8 cellular contexts compared by ENCODE assay signal in genomic region chr1:48817505-48818114, GRCh38. TPM values are rescaled to one million over a fixed set of nuclear protein-coding genes. Genes with fewer than 3 reads are reported as not detected.
A peak's percentile ranks its signal among the peaks of the same experiment; 100 is the strongest.
DNase-seq lines count a peak whose midpoint lies in the region; ATAC-seq, FAIRE-seq and TF ChIP-seq lines count a peak whose summit lies in the region.

No MANE protein-coding gene starts in this region.

- H3K4me1 ChIP-seq in DOHH2 (ENCODE audit: control insufficient read depth, low read length) (no peaks in the 10 kb centered on the region), H1 (replicated peaks in 1 of 4; ENCODE audit: control insufficient read depth in 3 of 4, insufficient read depth in 4 of 4, low read length in 3 of 4) (no peaks in the 10 kb centered on the region)

- TF ChIP-seq RAD21 in H1 (IDR thresholded peaks at IDR 0.05 in 1 of 2, conservative IDR thresholded peaks at IDR 0.05 in 1 of 2; ENCODE audit: low read depth in 2 of 2, low read length in 2 of 2) = peak; percentile 88 to 92

- H4K91ac ChIP-seq in H1 (replicated peaks; ENCODE audit: insufficient read length, low read length) = peak overlapping the region; percentile 87

- POLR2A ChIA-PET in H1 (lab: Charles Lee; ENCODE audit: partially characterized antibody) = no interaction called here

- CTCF ChIA-PET in H1 (lab: Charles Lee; ENCODE audit: partially characterized antibody) = interaction anchor here (0.7 to 1.8 kb wide), 28 partner anchors 9 to 1397 kb away, joined by 3 to 18 read pairs (median 4); no protein-coding TSS in a partner anchor

- no peak overlapping the region for H2BK12ac ChIP-seq in H1 (ENCODE audit: low read depth, low read length)

- H3K9ac ChIP-seq in H1 (replicated peaks in 1 of 4; ENCODE audit: extremely low read depth in 1 of 4, low read depth in 3 of 4, low read length in 3 of 4) = no peak overlapping the region

- H3K27me3 ChIP-seq in DOHH2 (ENCODE audit: control insufficient read depth, low read length) = no peaks in the 10 kb centered on the region
- H3K27me3 ChIP-seq in H1 (replicated peaks in 1 of 4; ENCODE audit: control insufficient read depth in 3 of 4, extremely low read depth in 1 of 4, insufficient read depth in 3 of 4, low read length in 3 of 4) = no peaks in the 10 kb centered on the region

- H3K14ac ChIP-seq in H1 (ENCODE audit: insufficient read length) = no peak overlapping the region

- no peaks in the 10 kb centered on the region for H3K9me2 ChIP-seq in DOHH2 (replicated peaks; ENCODE audit: control insufficient read depth, low read length)

- no peak overlapping the region for H2BK120ac ChIP-seq in H1 (replicated peaks; ENCODE audit: low read depth, low read length)

- H3K27ac ChIP-seq in DOHH2 (ENCODE audit: low read depth, low read length) (no peak overlapping the region), H1 (ENCODE audit: low read depth, low read length) (no peak overlapping the region)

- H3K4me3 Mint-ChIP-seq in memory B cell = no peak overlapping the region

- H3K9me3 Mint-ChIP-seq in memory B cell = no peaks in the 10 kb centered on the region

- H3K4ac ChIP-seq in H1 (replicated peaks; ENCODE audit: insufficient read length, low read depth, low read length) = no peak overlapping the region

- TF ChIP-seq POLR2A in H1 (IDR thresholded peaks at IDR 0.05; ENCODE audit: control extremely low read depth in 1 of 2, low read depth in 2 of 2, low read length in 2 of 2) = no peak

- no peak overlapping the region for H2AK5ac ChIP-seq in H1 (ENCODE audit: low read depth, low read length)

- no peak overlapping the region for H4K5ac ChIP-seq in H1 (ENCODE audit: insufficient read length, low read depth, low read length)

- FAIRE-seq in RCC 7860 (lab: Jason Lieb, UNC) (no peak), H1 (lab: Jason Lieb, UNC) (peak; percentile 58), urothelium cell line (lab: Jason Lieb, UNC) (peak; percentile 50)

- DNase-seq in HPDE6-E6E7 (ENCODE audit: extremely low spot score) (peak; percentile 21), RCC 7860 (ENCODE audit: low spot score) (peak; percentile 32), H1 (ENCODE audit: low read depth in 1 of 2, low spot score in 2 of 2) (peak; percentile 31 to 76), memory B cell (ENCODE audit: low spot score in 2 of 2) (peak; percentile 42 to 50), urothelium cell line (ENCODE audit: low spot score) (peak; percentile 54)

- 73% methylated on average over 4 of the region's 4 CpGs; no CpG with 5 or more reads in 1 of the 2 experiments for WGBS in H1 (ENCODE audit: extremely low coverage in 1 of 2, insufficient coverage in 1 of 2, insufficient read length in 1 of 2, insufficient replicate concordance in 2 of 2, low coverage in 1 of 2, low lambda C conversion rate in 2 of 2, missing lambda C conversion rate in 1 of 2), 2 experiments

- no peaks in the 10 kb centered on the region for H3K36me3 Mint-ChIP-seq in memory B cell

- H4K20me1 ChIP-seq in DOHH2 (ENCODE audit: control insufficient read depth, insufficient read depth, low read depth, low read length) (no peaks in the 10 kb centered on the region), H1 (replicated peaks in 1 of 2; ENCODE audit: control insufficient read depth in 1 of 2, insufficient read depth in 2 of 2, low read length in 2 of 2) (no peaks in the 10 kb centered on the region)

- H3K23me2 ChIP-seq in H1 (ENCODE audit: low read depth, low read length) = no peaks in the 10 kb centered on the region

- H3F3A ChIP-seq in DOHH2 (ENCODE audit: control insufficient read depth, insufficient read depth) = no peaks in the 10 kb centered on the region

- H3K36me3 ChIP-seq in DOHH2 (ENCODE audit: control insufficient read depth, low read length) (no peaks in the 10 kb centered on the region), H1 (ENCODE audit: control insufficient read depth in 2 of 4, insufficient read depth in 4 of 4, low read length in 3 of 4) (no peaks in the 10 kb centered on the region)

- H3K4me2 ChIP-seq in DOHH2 (ENCODE audit: low read length) = no peak overlapping the region
- H3K4me2 ChIP-seq in H1 (ENCODE audit: insufficient read depth in 1 of 2, low read depth in 2 of 2, low read length in 2 of 2) = no peak overlapping the region

- no peak overlapping the region for H3K56ac ChIP-seq in H1 (replicated peaks; ENCODE audit: insufficient read length, low read depth, low read length)

- H2AFZ ChIP-seq in H1 (ENCODE audit: low read length) = peak overlapping the region; percentile 80; the same call in 1 of the 2 replicates

- no peak overlapping the region for H3K27ac Mint-ChIP-seq in memory B cell

- no peak for TF ChIP-seq EP300 in H1 (IDR thresholded peaks at IDR 0.05; ENCODE audit: borderline replicate concordance in 1 of 2, low read depth in 2 of 2, low read length in 2 of 2)

- peaks cover 7% of the 10 kb centered on the region for H3K4me1 Mint-ChIP-seq in memory B cell

- ATAC-seq in GM19372 (IDR thresholded peaks at IDR 0.05; ENCODE audit: low read depth, unreplicated experiment) (peak; percentile 89), memory B cell (ENCODE audit: low read depth) (peak; percentile 77), HG03457 (IDR thresholded peaks at IDR 0.05; ENCODE audit: unreplicated experiment) (no peak)

- no peak overlapping the region for H3K18ac ChIP-seq in H1 (ENCODE audit: extremely low read depth, low read length)

- H3K23ac ChIP-seq in H1 (ENCODE audit: insufficient read length) = no peak overlapping the region

- TF ChIP-seq CTCF in DOHH2 (IDR thresholded peaks at IDR 0.05; ENCODE audit: low read depth, low read length, poor library complexity, severe bottlenecking) (peak; percentile 64), H1 (IDR thresholded peaks at IDR 0.05; ENCODE audit: control extremely low read depth in 1 of 3, insufficient read depth in 1 of 3, low read depth in 1 of 3, low read length in 3 of 3) (peak; percentile 88 to 93 (median 91))

- no peaks in the 10 kb centered on the region for H3K79me1 ChIP-seq in H1 (ENCODE audit: low read depth, low read length)

- H2BK20ac ChIP-seq in H1 (ENCODE audit: low read length) = no peak overlapping the region

- no peak overlapping the region for H4K8ac ChIP-seq in H1 (ENCODE audit: extremely low read depth, insufficient read depth, low read length)

- no peaks in the 10 kb centered on the region for H3K79me2 ChIP-seq in DOHH2 (ENCODE audit: control insufficient read depth, low read length)
- H3K79me2 ChIP-seq in H1 (ENCODE audit: control insufficient read depth in 1 of 2, insufficient read depth in 2 of 2, low read length in 2 of 2) = no peaks in the 10 kb centered on the region

- no peak overlapping the region for H2BK5ac ChIP-seq in H1 (ENCODE audit: low read depth, low read length)

- H3K9me3 ChIP-seq in DOHH2 (ENCODE audit: control insufficient read depth, insufficient read depth, low read length) = no peaks in the 10 kb centered on the region
- H3K9me3 ChIP-seq in H1 (ENCODE audit: insufficient read depth in 2 of 2, low read depth in 1 of 2, low read length in 1 of 2) = no peaks in the 10 kb centered on the region

- no peak overlapping the region for H2BK15ac ChIP-seq in H1 (ENCODE audit: low read length)

- no peaks in the 10 kb centered on the region for H3K27me3 Mint-ChIP-seq in memory B cell

- H3K4me3 ChIP-seq in DOHH2 (ENCODE audit: low read length) (no peak overlapping the region), H1 (ENCODE audit: extremely low read depth in 1 of 4, insufficient read depth in 2 of 4, low read depth in 3 of 4, low read length in 4 of 4) (no peak overlapping the region)

TF ChIP-seq in H1, 55 proteins besides CTCF, POLR2A, EP300 and RAD21 (continues in another document):
- TF ChIP-seq BCL11A (IDR thresholded peaks at IDR 0.05; ENCODE audit: low read depth in 2 of 2, low read length in 2 of 2) = no peak
- TF ChIP-seq MAX (IDR thresholded peaks at IDR 0.05) = no peak
- no peak for TF ChIP-seq CEBPB (IDR thresholded peaks at IDR 0.05; ENCODE audit: low read depth, low read length)
- no peak for TF ChIP-seq NRF1 (IDR thresholded peaks at IDR 0.05; ENCODE audit: low read depth, low read length)
- TF ChIP-seq USF2 (IDR thresholded peaks at IDR 0.05; ENCODE audit: low read length) = no peak
- no peak for TF ChIP-seq BACH1 (IDR thresholded peaks at IDR 0.05; ENCODE audit: low read length)
- no peak for TF ChIP-seq JUND (IDR thresholded peaks at IDR 0.05; ENCODE audit: low read length)
- no peak for TF ChIP-seq HDAC6 (IDR thresholded peaks at IDR 0.05; ENCODE audit: low read depth, low read length)
- no peak for TF ChIP-seq SIN3A (conservative IDR thresholded peaks at IDR 0.05 in 1 of 2, IDR thresholded peaks at IDR 0.05 in 1 of 2; ENCODE audit: low read depth in 1 of 2, low read length in 2 of 2)
- TF ChIP-seq TAF7 (optimal IDR thresholded peaks at IDR 0.05; ENCODE audit: borderline replicate concordance, low read depth, low read length) = no peak
- no peak for TF ChIP-seq TEAD4 (IDR thresholded peaks at IDR 0.05; ENCODE audit: low read depth, low read length)
- TF ChIP-seq FOSL1 (IDR thresholded peaks at IDR 0.05; ENCODE audit: insufficient read depth, low read depth, low read length) = no peak
- TF ChIP-seq ATF3 (IDR thresholded peaks at IDR 0.05; ENCODE audit: insufficient read depth, low read depth, low read length) = no peak
- no peak for TF ChIP-seq PHF8 (conservative IDR thresholded peaks at IDR 0.05; ENCODE audit: low read depth, low read length)

RNA-seq across cellular contexts. Expression of gene BEND5, which starts 40.9 kb away (rescaled TPM):
- total RNA-seq in H1 (2021; fragmentation: NEBNext Ultra II Directional; extraction: Animal tissue kit (Norgen Biotek cat#: 25700)) = 6.5 and 7.5 TPM in 2 replicates
- 3.4 and 3.8 TPM in 2 replicates for polyA plus RNA-seq in H1 (2011; rRNA removed)
- 5.4 TPM for polyA plus RNA-seq in H1 (2011; cell fraction: cytosol; rRNA removed)
- polyA plus RNA-seq in H1 (2011; cell fraction: nucleus; rRNA removed) = 4.7 TPM
- 3.4 to 5.5 TPM (median 5.0 TPM) in 4 replicates for polyA plus RNA-seq in H1 (2012, experiment 1 of 2)
- 4.1 TPM for polyA plus RNA-seq in H1 (2012, experiment 2 of 2)
- polyA plus RNA-seq in H1 (2013, experiment 1 of 2) = 8.8 TPM
- 8.7 TPM for polyA plus RNA-seq in H1 (2013, experiment 2 of 2)
- polyA minus RNA-seq in H1 (2011; rRNA and poly(A)+ RNA removed) = 1.6 TPM in 2 replicates
- polyA minus RNA-seq in H1 (2011; cell fraction: cytosol; rRNA and poly(A)+ RNA removed) = 2.0 TPM
- polyA minus RNA-seq in H1 (2011; cell fraction: nucleus; rRNA and poly(A)+ RNA removed) = 9.9 TPM
